Comparison of ENCODE assay signal across 22 cellular contexts in genomic region chr1:20449736-20450311, GRCh38.
DNase-seq lines count a peak whose midpoint lies in the region; ATAC-seq lines count a peak whose summit lies in the region.
"Had no signal": no experiment of that assay in that cellular context is flagged by ENCODE, and none has a peak within 500 bp of the region (broad histone marks: within the 10 kb centered on the region; RNA-seq: fewer than 3 reads in every experiment).

No MANE protein-coding gene starts in this region.

- DNase-seq in DMS153 (lab: John Stamatoyannopoulos, UW) (peak; percentile 26), DMS153 treated with DMSO at 0.1 percent for 48 hours (lab: John Stamatoyannopoulos, UW; ENCODE audit: unreplicated experiment) (no peak), adipocyte (ENCODE audit: low read depth) (peak; percentile 61), fibroblast of gingiva (ENCODE audit: low read depth) (peak; percentile 93), stromal cell of bone marrow (ENCODE audit: low read depth) (peak; percentile 37), COLO829 (ENCODE audit: low spot score) (no peak)
- DNase-seq in stimulated activated CD4-positive, alpha-beta T cell treated with anti-CD3 and anti-CD28 coated beads, Interleukin-1b, Interleukin-23, amount 100 ng/mL, for 48 hours, result no peak
- DNase-seq: 8988T; activated CD4-positive, alpha-beta T cell treated with anti-CD3 and anti-CD28 coated beads for 4 hours; activated naive CD8-positive, alpha-beta T cell treated with anti-CD3 and anti-CD28 coated beads, Interleukin-2, amount 50 U/mL, for 24 hours; central memory CD4-positive, alpha-beta T cell; effector memory CD4-positive, alpha-beta T cell; foreskin melanocyte; naive B cell; NCI-H1048; NCI-H1930; pancreas; stimulated activated naive CD8-positive, alpha-beta T cell treated with anti-CD3 and anti-CD28 coated beads, Interleukin-15, amount 100 ng/mL, for 72 hours; SW 1271; upper lobe of right lung had no signal

- no peak overlapping the region for H3K4me3 ChIP-seq in adipocyte (ENCODE audit: low read length)
- H3K4me3 ChIP-seq: pancreas, upper lobe of right lung had no signal

- no peak for ATAC-seq in GM19467 (IDR thresholded peaks at IDR 0.05; ENCODE audit: unreplicated experiment)
- ATAC-seq: activated naive CD8-positive, alpha-beta T cell treated with anti-CD3 and anti-CD28 coated beads, Interleukin-2, amount 50 U/mL, for 24 hours; pancreas; stimulated activated naive CD8-positive, alpha-beta T cell treated with anti-CD3 and anti-CD28 coated beads, Interleukin-15, amount 100 ng/mL, for 72 hours; upper lobe of right lung had no signal

- H3K27me3 ChIP-seq in adipocyte (replicated peaks; ENCODE audit: control insufficient read depth, insufficient read depth, low read length), result no peaks in the 10 kb centered on the region
- H3K27me3 ChIP-seq: upper lobe of right lung had no signal

- peaks cover 11% of the 10 kb centered on the region for H3K4me1 ChIP-seq in adipocyte (ENCODE audit: control insufficient read depth, insufficient read depth, low read length)
- H3K4me1 ChIP-seq: pancreas, upper lobe of right lung had no signal

- no peaks in the 10 kb centered on the region for H3K36me3 ChIP-seq in adipocyte (ENCODE audit: control insufficient read depth, insufficient read depth, low read length, severe bottlenecking)
- H3K36me3 ChIP-seq: pancreas, upper lobe of right lung had no signal

- no peak overlapping the region for H3K9ac ChIP-seq in adipocyte (ENCODE audit: low read length)
- H3K9ac ChIP-seq: KMS-11 had no signal

- H3K9me3 ChIP-seq in adipocyte (ENCODE audit: control insufficient read depth, low read length), result no peaks in the 10 kb centered on the region
- H3K9me3 ChIP-seq: pancreas, upper lobe of right lung had no signal

Comparison
In these comparisons a context has a peak if more than half of its experiments do, and no peak if none do; other contexts are left out.
1. DNase-seq: peak in DMS153 (single experiment), adipocyte (single experiment), fibroblast of gingiva (single experiment) and stromal cell of bone marrow (single experiment); none in DMS153 treated with DMSO at 0.1 percent for 48 hours (single experiment), stimulated activated CD4-positive, alpha-beta T cell treated with anti-CD3 and anti-CD28 coated beads, Interleukin-1b, Interleukin-23, amount 100 ng/mL, for 48 hours (single experiment) and COLO829 (single experiment).